In the genomic region with DNA sequence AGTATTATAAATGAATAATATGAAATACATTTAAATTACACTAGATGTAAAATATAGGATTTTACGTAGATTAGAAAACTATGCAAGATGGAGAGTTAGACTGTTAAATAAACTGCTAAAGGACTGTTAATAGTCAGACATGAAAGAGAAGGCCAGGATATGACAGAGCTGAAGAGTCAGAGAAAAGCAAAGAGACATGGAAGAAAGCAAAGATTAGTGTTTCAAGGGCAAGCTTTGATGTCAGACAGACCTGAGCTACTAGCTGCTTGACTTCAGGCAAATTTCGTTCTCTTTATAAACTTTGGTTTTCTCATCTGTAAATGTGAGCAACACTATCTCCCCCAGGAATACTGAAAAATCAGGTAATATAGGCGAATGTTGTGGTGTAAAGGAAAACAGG, we compare ENCODE assay signal across 23 cellular contexts.
"Had no signal": no experiment of that assay in that cellular context is flagged by ENCODE, and none has a peak within 500 bp of the region (broad histone marks: within the 10 kb centered on the region; RNA-seq: fewer than 3 reads in every experiment).

No MANE protein-coding gene starts in this region.

- DNase-seq: activated CD8-positive, alpha-beta memory T cell treated with anti-CD3 and anti-CD28 coated beads, Interleukin-2, amount 50 U/mL, for 48 hours; activated effector memory CD4-positive, alpha-beta T cell treated with anti-CD3 and anti-CD28 coated beads, Interleukin-2, amount 50 U/mL, for 16 hours; activated naive CD4-positive, alpha-beta T cell treated with anti-CD3 and anti-CD28 coated beads, Interleukin-2, amount 50 U/mL, for 16 hours; activated T-cell treated with anti-CD3 and anti-CD28 coated beads, Interleukin-2, amount 50 U/mL, for 48 hours; cerebellar nuclear complex; cortex of kidney; heart left ventricle; left ventricle myocardium superior; mammary epithelial cell; pancreas; psoas muscle; stimulated activated CD4-positive, alpha-beta T cell treated with anti-CD3 and anti-CD28 coated beads, Interleukin-12 subunit alpha, Interleukin-12 subunit beta, amount 100 ng/mL, for 4 hours; stimulated activated CD4-positive, alpha-beta T cell treated with anti-CD3 and anti-CD28 coated beads, Interleukin-4, amount 100 ng/mL, for 4 hours; trophoblast cell; uterus had no signal

- H3K36me3 ChIP-seq: pancreas, right atrium auricular region, uterus had no signal

- ATAC-seq: activated CD4-positive, CD25-positive, alpha-beta regulatory T cell treated with anti-CD3 and anti-CD28 coated beads, Interleukin-2, amount 50 U/mL, for 24 hours; heart left ventricle; left ventricle myocardium superior; natural killer cell treated with Interleukin-12 subunit alpha and Interleukin-12 subunit beta and Interleukin-15 and Interleukin-18, amount 100 ng/mL, for 72 hours; pancreas; psoas muscle had no signal

- H3K4me3 Mint-ChIP-seq: mesothelial cell of epicardium; natural killer cell treated with Interleukin-12 subunit alpha and Interleukin-12 subunit beta and Interleukin-15 and Interleukin-18, amount 100 ng/mL, for 72 hours; T-helper 2 cell treated with Interferon-gamma antibody and Interleukin-4, amounts not matched to agents 5 μg/mL and 100 μg/mL, for 36 hours had no signal

- H3K27me3 ChIP-seq: heart left ventricle, neutrophil, pancreas, right atrium auricular region, uterus had no signal

- H3K27me3 Mint-ChIP-seq: natural killer cell treated with Interleukin-12 subunit alpha and Interleukin-12 subunit beta and Interleukin-15 and Interleukin-18, amount 100 ng/mL, for 72 hours had no signal

- H3K27ac Mint-ChIP-seq: mesothelial cell of epicardium; natural killer cell treated with Interleukin-12 subunit alpha and Interleukin-12 subunit beta and Interleukin-15 and Interleukin-18, amount 100 ng/mL, for 72 hours; T-helper 2 cell treated with Interferon-gamma antibody and Interleukin-4, amounts not matched to agents 5 μg/mL and 100 μg/mL, for 36 hours had no signal

- H3K27ac ChIP-seq: epithelial cell of prostate, heart left ventricle, neutrophil, pancreas, psoas muscle, right atrium auricular region, uterus, VCaP had no signal

- H3K4me1 ChIP-seq: pancreas, psoas muscle, right atrium auricular region had no signal

- H3K9me3 Mint-ChIP-seq: natural killer cell treated with Interleukin-12 subunit alpha and Interleukin-12 subunit beta and Interleukin-15 and Interleukin-18, amount 100 ng/mL, for 72 hours; T-helper 2 cell treated with Interferon-gamma antibody and Interleukin-4, amounts not matched to agents 5 μg/mL and 100 μg/mL, for 36 hours had no signal

- H3K4me3 ChIP-seq: heart left ventricle, pancreas, psoas muscle, right atrium auricular region, uterus had no signal

- H3K9me3 ChIP-seq: heart left ventricle, neutrophil, pancreas, psoas muscle, right atrium auricular region, uterus had no signal
